In the genomic region with DNA sequence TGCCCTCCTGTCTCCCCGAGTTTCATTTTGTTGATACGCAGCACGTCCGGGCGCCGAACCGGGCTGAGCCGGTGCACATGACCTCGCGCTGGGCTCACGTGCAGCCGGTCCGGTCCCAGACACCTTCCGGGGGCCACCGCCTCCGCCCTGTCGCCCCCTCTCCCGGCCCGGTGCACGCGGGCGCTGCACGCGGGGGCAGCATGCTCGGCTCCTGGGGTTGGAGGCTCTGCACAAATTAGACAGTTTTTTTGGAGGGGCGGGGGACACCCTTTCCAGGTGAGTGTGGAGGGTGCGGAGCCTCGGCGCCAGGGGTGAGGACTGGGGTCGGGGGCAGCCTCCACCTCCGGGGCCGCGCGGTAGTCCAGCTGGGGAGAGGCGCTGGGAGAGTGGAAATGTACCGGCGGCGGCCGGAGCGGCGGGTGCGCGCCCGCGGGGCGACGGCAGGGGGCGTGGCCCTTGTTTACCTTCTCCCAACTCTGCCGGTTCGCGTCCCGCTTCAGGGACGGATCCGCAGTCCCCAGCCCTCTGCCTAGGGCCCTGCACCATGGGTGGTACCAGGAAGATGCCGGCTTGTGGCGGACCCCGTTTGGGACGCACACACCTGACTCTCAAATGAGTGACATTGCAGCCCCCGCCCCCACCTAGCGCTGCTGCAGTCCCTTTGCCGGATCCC, we compare ENCODE assay signal across 8 cellular contexts. TPM values are rescaled to one million over a fixed set of nuclear protein-coding genes. Genes with fewer than 3 reads are reported as not detected.
DNase-seq lines count a peak whose midpoint lies in the region; ATAC-seq and TF ChIP-seq lines count a peak whose summit lies in the region.

No MANE protein-coding gene starts in this region.

- DNase-seq in DMS 273 (lab: John Stamatoyannopoulos, UW; ENCODE audit: unreplicated experiment): peak; percentile 96
- no peak for DNase-seq in DMS 273 treated with DMSO at 0.1 percent for 48 hours (lab: John Stamatoyannopoulos, UW)
- DNase-seq in NCI-H1930 (lab: John Stamatoyannopoulos, UW): peak; percentile 44 to 74
- peak; percentile 69 to 73 for DNase-seq in activated CD4-positive, alpha-beta T cell treated with anti-CD3 and anti-CD28 coated beads for 24 hours (ENCODE audit: low read depth in 2 of 2)
- peak; percentile 77 for DNase-seq in dermis blood vessel endothelial cell
- peak; percentile 81 to 96 for DNase-seq in lower leg skin (ENCODE audit: low spot score in 2 of 2)
- peak; percentile 59 to 69 for DNase-seq in stimulated activated CD4-positive, alpha-beta T cell treated with anti-CD3 and anti-CD28 coated beads, Interleukin-4, amount 100 ng/mL, for 4 hours

- no peak for TF ChIP-seq POLR2A in lower leg skin (IDR thresholded peaks at IDR 0.05)

- ATAC-seq in HG02610 (IDR thresholded peaks at IDR 0.05; ENCODE audit: unreplicated experiment): peak; percentile 19

- peak overlapping the region; percentile 85 for H3K4me3 ChIP-seq in lower leg skin (ENCODE audit: low read depth, poor library complexity, severe bottlenecking)

- TF ChIP-seq CTCF in lower leg skin (IDR thresholded peaks at IDR 0.05): no peak

- intact Hi-C loops in lower leg skin (cut with DNase I; ENCODE audit: low total_unique reads): loop anchor here (10.0 kb wide), 1 partner anchor 112 kb away; the partner anchor contains the start of gene CDKN2AIPNL

- 0 to 2% methylated on average over 23 to 32 of the region's 61 CpGs for WGBS in lower leg skin, 2 donors

RNA-seq across cellular contexts. Expression of gene JADE2, which starts 1.1 kb away (rescaled TPM):
- total RNA-seq in dermis blood vessel endothelial cell (23.3 and 31.7 TPM in 2 replicates), lower leg skin (10 to 100 TPM; 35.5 to 68.1 (median 59.0) TPM)
